In the genomic region with DNA sequence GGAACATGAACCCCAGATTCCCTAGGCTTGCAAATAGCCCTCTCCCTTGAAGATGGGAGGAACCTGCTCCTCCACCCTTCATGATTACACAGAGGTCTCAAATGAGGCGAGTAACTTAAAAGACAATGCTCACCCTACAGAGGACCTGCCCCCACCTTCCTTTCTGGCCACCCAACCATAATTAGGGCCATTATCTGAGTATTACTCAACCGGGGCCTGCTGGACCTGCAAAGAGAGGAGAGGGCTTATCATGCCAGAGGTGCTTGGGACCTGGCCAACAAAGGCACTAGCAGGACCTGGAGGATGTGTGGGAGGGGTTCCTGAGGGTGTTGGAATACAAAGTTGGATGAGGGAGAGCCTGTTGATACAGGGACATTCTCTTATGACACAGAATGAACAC, we compare ENCODE assay signal across 21 cellular contexts. TPM values are rescaled to one million over a fixed set of nuclear protein-coding genes. Genes with fewer than 3 reads are reported as not detected.
DNase-seq lines count a peak whose midpoint lies in the region; ATAC-seq and TF ChIP-seq lines count a peak whose summit lies in the region.
"Had no signal": no experiment of that assay in that cellular context is flagged by ENCODE, and none has a peak within 500 bp of the region (broad histone marks: within the 10 kb centered on the region; RNA-seq: fewer than 3 reads in every experiment).

No MANE protein-coding gene starts in this region.

- ATAC-seq in CD8-positive, alpha-beta T cell: no peak
- ATAC-seq in activated T-helper 17 cell treated with anti-CD3 and anti-CD28 coated beads, Interleukin-2, amount 50 U/mL, for 72 hours (replicated peaks): no peak
- ATAC-seq in naive thymus-derived CD8-positive, alpha-beta T cell: no peak
- ATAC-seq in GM21528 (IDR thresholded peaks at IDR 0.05; ENCODE audit: low FRiP score, unreplicated experiment): no peak

- CTCF ChIA-PET in CD8-positive, alpha-beta T cell (lab: Charles Lee): interaction anchor here (0.7 to 1.8 kb wide), 5 partner anchors 8 to 82 kb away, joined by 3 to 6 read pairs (median 4); no protein-coding TSS in a partner anchor

- H3F3A ChIP-seq in neural progenitor cell (ENCODE audit: low read depth): peaks cover 7% of the 10 kb centered on the region

- H3K9me3 Mint-ChIP-seq in activated T-cell treated with anti-CD3 and anti-CD28 coated beads, Interleukin-2, amount 50 U/mL, for 24 hours: no peaks in the 10 kb centered on the region
- H3K9me3 Mint-ChIP-seq in CD8-positive, alpha-beta T cell: no peaks in the 10 kb centered on the region
- no peaks in the 10 kb centered on the region for H3K9me3 Mint-ChIP-seq in activated T-helper 17 cell treated with anti-CD3 and anti-CD28 coated beads, Interleukin-2, amount 50 U/mL, for 72 hours
- no peaks in the 10 kb centered on the region for H3K9me3 Mint-ChIP-seq in naive thymus-derived CD8-positive, alpha-beta T cell
- H3K9me3 Mint-ChIP-seq in HFFc6 (no peaks in the 10 kb centered on the region), neural progenitor cell (no peaks in the 10 kb centered on the region)
- H3K9me3 Mint-ChIP-seq: IgD-negative memory B cell had no signal

- H3K27ac ChIP-seq in CD8-positive, alpha-beta T cell (ENCODE audit: low read depth, low read length): peak overlapping the region; percentile 29
- no peak overlapping the region for H3K27ac ChIP-seq in neural progenitor cell
- H3K27ac ChIP-seq: cardiac muscle cell, vagina had no signal

- DNase-seq in activated T-cell treated with anti-CD3 and anti-CD28 coated beads, Interleukin-2, amount 50 U/mL, for 24 hours: no peak
- no peak for DNase-seq in activated T-cell treated with anti-CD3 and anti-CD28 coated beads, Interleukin-2, amount 50 U/mL, for 48 hours
- no peak for DNase-seq in CD8-positive, alpha-beta T cell
- no peak for DNase-seq in naive thymus-derived CD8-positive, alpha-beta T cell
- DNase-seq in HFFc6 (no peak), neural progenitor cell (ENCODE audit: low spot score) (no peak)
- DNase-seq: amniotic stem cell, dorsolateral prefrontal cortex, foreskin melanocyte, midbrain, MM.1S, NCI-H146, NCI-H345, SK-N-SH, substantia nigra had no signal

- peaks cover 90% of the 10 kb centered on the region for H3K4me1 ChIP-seq in CD8-positive, alpha-beta T cell (ENCODE audit: insufficient read depth, low read length)
- peaks cover 12% of the 10 kb centered on the region for H3K4me1 ChIP-seq in neural progenitor cell
- H3K4me1 ChIP-seq: vagina had no signal

- H3K27me3 Mint-ChIP-seq in activated T-cell treated with anti-CD3 and anti-CD28 coated beads, Interleukin-2, amount 50 U/mL, for 24 hours: no peaks in the 10 kb centered on the region
- no peaks in the 10 kb centered on the region for H3K27me3 Mint-ChIP-seq in CD8-positive, alpha-beta T cell (ENCODE audit: low read depth)
- no peaks in the 10 kb centered on the region for H3K27me3 Mint-ChIP-seq in activated T-helper 17 cell treated with anti-CD3 and anti-CD28 coated beads, Interleukin-2, amount 50 U/mL, for 72 hours
- H3K27me3 Mint-ChIP-seq in naive thymus-derived CD8-positive, alpha-beta T cell: no peaks in the 10 kb centered on the region
- peaks cover 10% of the 10 kb centered on the region for H3K27me3 Mint-ChIP-seq in HFFc6 (ENCODE audit: insufficient read depth)
- H3K27me3 Mint-ChIP-seq in neural progenitor cell (ENCODE audit: insufficient read depth, low read depth): no peaks in the 10 kb centered on the region

- H3K36me3 Mint-ChIP-seq in activated T-cell treated with anti-CD3 and anti-CD28 coated beads, Interleukin-2, amount 50 U/mL, for 24 hours (ENCODE audit: low read depth): peaks cover 56% of the 10 kb centered on the region
- peaks cover 38% of the 10 kb centered on the region for H3K36me3 Mint-ChIP-seq in CD8-positive, alpha-beta T cell
- H3K36me3 Mint-ChIP-seq in activated T-helper 17 cell treated with anti-CD3 and anti-CD28 coated beads, Interleukin-2, amount 50 U/mL, for 72 hours (ENCODE audit: low read depth): peaks cover 15% of the 10 kb centered on the region
- H3K36me3 Mint-ChIP-seq in naive thymus-derived CD8-positive, alpha-beta T cell: peaks cover 5 to 19% (median 9%) of the 10 kb centered on the region in 3 donors
- H3K36me3 Mint-ChIP-seq in HFFc6 (ENCODE audit: low read depth) (no peaks in the 10 kb centered on the region), neural progenitor cell (peaks cover 9% of the 10 kb centered on the region)
- H3K36me3 Mint-ChIP-seq: IgD-negative memory B cell had no signal

- intact Hi-C loops in CD8-positive, alpha-beta T cell (cut with DNase I, micrococcal nuclease): loop anchor here (2.0 kb wide), 2 partner anchors 21 to 73 kb away; no protein-coding TSS in a partner anchor

- no peaks in the 10 kb centered on the region for H3K9me3 ChIP-seq in CD8-positive, alpha-beta T cell (ENCODE audit: low read length)
- H3K9me3 ChIP-seq in neural progenitor cell (ENCODE audit: low read depth): no peaks in the 10 kb centered on the region
- H3K9me3 ChIP-seq: SK-N-SH, vagina had no signal

- no peak overlapping the region for H2AFZ ChIP-seq in neural progenitor cell (replicated peaks)

- H3K27me3 ChIP-seq in CD8-positive, alpha-beta T cell (ENCODE audit: insufficient read depth, low read length): no peaks in the 10 kb centered on the region
- no peaks in the 10 kb centered on the region for H3K27me3 ChIP-seq in neural progenitor cell
- H3K27me3 ChIP-seq: cardiac muscle cell, dorsolateral prefrontal cortex, vagina had no signal

- POLR2A ChIA-PET in CD8-positive, alpha-beta T cell (lab: Charles Lee): interaction anchor here (1.5 kb wide), 1 partner anchor 72 kb away, joined by 4 read pairs; no protein-coding TSS in a partner anchor
- POLR2A ChIA-PET in naive thymus-derived CD8-positive, alpha-beta T cell (lab: Charles Lee): interaction anchor here (1.1 to 2.0 kb wide), 5 partner anchors 16 to 74 kb away, joined by 3 to 14 read pairs (median 4); partner anchors contain the start of gene UBALD2

- no peak overlapping the region for H3K9ac ChIP-seq in neural progenitor cell
- H3K9ac ChIP-seq: SK-N-SH had no signal

- no peak overlapping the region for H3K4me3 Mint-ChIP-seq in activated T-cell treated with anti-CD3 and anti-CD28 coated beads, Interleukin-2, amount 50 U/mL, for 24 hours
- H3K4me3 Mint-ChIP-seq in CD8-positive, alpha-beta T cell: peak overlapping the region; percentile 10
- peak overlapping the region; percentile 59 for H3K4me3 Mint-ChIP-seq in activated T-helper 17 cell treated with anti-CD3 and anti-CD28 coated beads, Interleukin-2, amount 50 U/mL, for 72 hours
- H3K4me3 Mint-ChIP-seq in naive thymus-derived CD8-positive, alpha-beta T cell: peak overlapping the region in 8 of 10 donors; percentile 19 to 76 (median 53)
- H3K4me3 Mint-ChIP-seq in HFFc6: no peak overlapping the region
- H3K4me3 Mint-ChIP-seq in neural progenitor cell: no peak overlapping the region
- H3K4me3 Mint-ChIP-seq: IgD-negative memory B cell had no signal

- no peaks in the 10 kb centered on the region for H3K79me2 ChIP-seq in neural progenitor cell (ENCODE audit: low read depth)

- peaks cover 6% of the 10 kb centered on the region for H4K20me1 ChIP-seq in neural progenitor cell (ENCODE audit: low read depth)

- H3K4me3 ChIP-seq in CD8-positive, alpha-beta T cell (ENCODE audit: low read depth, low read length): no peak overlapping the region
- no peak overlapping the region for H3K4me3 ChIP-seq in neural progenitor cell
- H3K4me3 ChIP-seq: cardiac muscle cell, dorsolateral prefrontal cortex, vagina had no signal

- TF ChIP-seq CTCF in CD8-positive, alpha-beta T cell (IDR thresholded peaks at IDR 0.05): no peak
- TF ChIP-seq CTCF in HFFc6 (IDR thresholded peaks at IDR 0.05) (no peak), neural progenitor cell (IDR thresholded peaks at IDR 0.05) (no peak)

- no peaks in the 10 kb centered on the region for H3K36me3 ChIP-seq in CD8-positive, alpha-beta T cell (ENCODE audit: insufficient read depth, low read length)
- H3K36me3 ChIP-seq in neural progenitor cell: no peaks in the 10 kb centered on the region
- H3K36me3 ChIP-seq: cardiac muscle cell, vagina had no signal

- H3K27ac Mint-ChIP-seq in activated T-cell treated with anti-CD3 and anti-CD28 coated beads, Interleukin-2, amount 50 U/mL, for 24 hours: peak overlapping the region; percentile 93
- H3K27ac Mint-ChIP-seq in CD8-positive, alpha-beta T cell: peak overlapping the region; percentile 93
- peak overlapping the region; percentile 69 for H3K27ac Mint-ChIP-seq in activated T-helper 17 cell treated with anti-CD3 and anti-CD28 coated beads, Interleukin-2, amount 50 U/mL, for 72 hours
- H3K27ac Mint-ChIP-seq in naive thymus-derived CD8-positive, alpha-beta T cell: peak overlapping the region; percentile 83 to 98 (median 95)
- no peak overlapping the region for H3K27ac Mint-ChIP-seq in HFFc6
- no peak overlapping the region for H3K27ac Mint-ChIP-seq in neural progenitor cell
- H3K27ac Mint-ChIP-seq: IgD-negative memory B cell had no signal

- H3K4me1 Mint-ChIP-seq in activated T-cell treated with anti-CD3 and anti-CD28 coated beads, Interleukin-2, amount 50 U/mL, for 24 hours (ENCODE audit: low read depth): peaks cover 87% of the 10 kb centered on the region
- H3K4me1 Mint-ChIP-seq in CD8-positive, alpha-beta T cell (ENCODE audit: low read depth): peaks cover 86% of the 10 kb centered on the region
- peaks cover 55% of the 10 kb centered on the region for H3K4me1 Mint-ChIP-seq in activated T-helper 17 cell treated with anti-CD3 and anti-CD28 coated beads, Interleukin-2, amount 50 U/mL, for 72 hours
- H3K4me1 Mint-ChIP-seq in naive thymus-derived CD8-positive, alpha-beta T cell: peaks cover 52 to 92% (median 89%) of the 10 kb centered on the region in 4 donors
- H3K4me1 Mint-ChIP-seq in HFFc6 (ENCODE audit: low read depth): peaks cover 14% of the 10 kb centered on the region
- H3K4me1 Mint-ChIP-seq in neural progenitor cell: peaks cover 16% of the 10 kb centered on the region

- H3K4me2 ChIP-seq in neural progenitor cell: no peak overlapping the region
- H3K4me2 ChIP-seq: SK-N-SH had no signal

RNA-seq across cellular contexts. Expression of gene RNF157, which starts 42.4 kb away (rescaled TPM):
- total RNA-seq in CD8-positive, alpha-beta T cell: 10 to 100 TPM; 22.3 to 25.5 TPM
- total RNA-seq in activated T-helper 17 cell treated with anti-CD3 and anti-CD28 coated beads, Interleukin-2, amount 50 U/mL, for 72 hours: 10 to 100 TPM; 15.5 to 17.4 TPM
- 10 to 100 TPM; 46.1 to 46.4 TPM for total RNA-seq in naive thymus-derived CD8-positive, alpha-beta T cell
- polyA plus RNA-seq in naive thymus-derived CD8-positive, alpha-beta T cell: 10 to 100 TPM in 2 of 3 donors, 1 to 10 TPM in 1; 4.9 to 29.4 (median 10.5) TPM
- total RNA-seq in HFFc6 (2021; fragmentation: NEBNext Ultra II Directional; extraction: Animal tissue kit (Norgen Biotek cat#: 25700)): under 1 TPM in 3 of 6 experiments, not detected in 3; 0.11 to 0.19 (median 0.18) TPM
- 18.5 and 21.0 TPM in 2 replicates for total RNA-seq in neural progenitor cell (ENCODE audit: low replicate concordance)

RNA-seq across cellular contexts. Expression of gene FOXJ1, which starts 56.9 kb away (rescaled TPM):
- 1 to 10 TPM; 2.2 to 2.7 TPM for total RNA-seq in CD8-positive, alpha-beta T cell
- total RNA-seq in activated T-helper 17 cell treated with anti-CD3 and anti-CD28 coated beads, Interleukin-2, amount 50 U/mL, for 72 hours: under 1 TPM in 1 of 2 donors, not detected in 1; 0.15 TPM
- 1 to 10 TPM; 3.4 to 3.7 TPM for total RNA-seq in naive thymus-derived CD8-positive, alpha-beta T cell
- polyA plus RNA-seq in naive thymus-derived CD8-positive, alpha-beta T cell: 1 to 10 TPM in 2 of 3 donors, under 1 TPM in 1; 0.28 to 2.8 (median 1.8) TPM
- not detected for total RNA-seq in HFFc6 (2021; fragmentation: NEBNext Ultra II Directional; extraction: Animal tissue kit (Norgen Biotek cat#: 25700))
- total RNA-seq in neural progenitor cell (ENCODE audit: low replicate concordance): 0.49 and 1.7 TPM in 2 replicates
- total RNA-seq: pulmonary artery endothelial cell, vagina had no signal
- polyA plus RNA-seq: IgD-negative memory B cell, SK-N-SH had no signal

Comparison
In these comparisons a context has a peak if more than half of its experiments do, and no peak if none do; other contexts are left out.
1. H3K27ac Mint-ChIP-seq: peak in activated T-cell treated with anti-CD3 and anti-CD28 coated beads, Interleukin-2, amount 50 U/mL, for 24 hours (single experiment), CD8-positive, alpha-beta T cell (single experiment), activated T-helper 17 cell treated with anti-CD3 and anti-CD28 coated beads, Interleukin-2, amount 50 U/mL, for 72 hours (single experiment) and naive thymus-derived CD8-positive, alpha-beta T cell (10 of 10); none in HFFc6 (single experiment) and neural progenitor cell (single experiment).
2. H3K4me3 Mint-ChIP-seq: peak in CD8-positive, alpha-beta T cell (single experiment), activated T-helper 17 cell treated with anti-CD3 and anti-CD28 coated beads, Interleukin-2, amount 50 U/mL, for 72 hours (single experiment) and naive thymus-derived CD8-positive, alpha-beta T cell (8 of 10); none in activated T-cell treated with anti-CD3 and anti-CD28 coated beads, Interleukin-2, amount 50 U/mL, for 24 hours (single experiment), HFFc6 (single experiment) and neural progenitor cell (single experiment).
3. RNA of gene RNF157, which starts 42.4 kb away (total RNA-seq): 46.1 to 46.4 TPM in naive thymus-derived CD8-positive, alpha-beta T cell, 22.3 to 25.5 TPM in CD8-positive, alpha-beta T cell, 18.5 to 21.0 TPM in neural progenitor cell and 15.5 to 17.4 TPM in activated T-helper 17 cell treated with anti-CD3 and anti-CD28 coated beads, Interleukin-2, amount 50 U/mL, for 72 hours; 0.11 to 0.19 TPM in HFFc6; every median in the first group is over 10 times any median in the second.